Comparison of ENCODE assay signal across 8 cellular contexts in genomic region chr6:32868257-32868788, GRCh38. TPM values are rescaled to one million over a fixed set of nuclear protein-coding genes. Genes with fewer than 3 reads are reported as not detected.
DNase-seq lines count a peak whose midpoint lies in the region; ATAC-seq and TF ChIP-seq lines count a peak whose summit lies in the region.

No MANE protein-coding gene starts in this region.

- WGBS in ovary, 3 donors: 15 to 17% (median 16%) methylated on average over 5 of the region's 5 CpGs
- 15 to 17% methylated on average over 5 of the region's 5 CpGs for whole genome bisulfite sequencing in transverse colon (ENCODE audit: low coverage in 1 of 2), 2 donors

- H3K4me3 ChIP-seq in RWPE2 (ENCODE audit: severe bottlenecking): no peak overlapping the region
- no peak overlapping the region for H3K4me3 ChIP-seq in ovary
- H3K4me3 ChIP-seq in transverse colon: no peak overlapping the region

- H3K27me3 ChIP-seq in RWPE2 (ENCODE audit: insufficient read depth, poor library complexity, severe bottlenecking) (peaks cover 3% of the 10 kb centered on the region), foreskin keratinocyte (peaks cover 19% of the 10 kb centered on the region), ovary (no peaks in the 10 kb centered on the region), transverse colon (peaks cover 12% of the 10 kb centered on the region)

- TF ChIP-seq CTCF in RWPE2 (IDR thresholded peaks at IDR 0.05; ENCODE audit: poor library complexity, severe bottlenecking) (peak; percentile 93), foreskin keratinocyte (conservative IDR thresholded peaks at IDR 0.05) (peak; percentile 95), ovary (IDR thresholded peaks at IDR 0.05) (peak; percentile 83 to 94 (median 91)), transverse colon (IDR thresholded peaks at IDR 0.05) (peak; percentile 92 to 98 (median 96))

- H3K27ac ChIP-seq in RWPE2 (ENCODE audit: poor library complexity, severe bottlenecking): no peak overlapping the region
- no peak overlapping the region for H3K27ac ChIP-seq in foreskin keratinocyte
- no peak overlapping the region for H3K27ac ChIP-seq in ovary
- no peak overlapping the region for H3K27ac ChIP-seq in transverse colon

- peaks cover 20% of the 10 kb centered on the region for H3K4me1 Mint-ChIP-seq in activated T-helper 17 cell treated with anti-CD3 and anti-CD28 coated beads, Interleukin-2, amount 50 U/mL, for 72 hours

- H3K36me3 ChIP-seq in RWPE2 (ENCODE audit: low read depth): no peaks in the 10 kb centered on the region
- H3K36me3 ChIP-seq in ovary: no peaks in the 10 kb centered on the region
- no peaks in the 10 kb centered on the region for H3K36me3 ChIP-seq in transverse colon

- in situ Hi-C loops in KBM-7 (cut with MboI; ENCODE audit: low pct_unique_long_range_greater_than_20kb, low sequenced_read_pairs) (no loop called here), transverse colon (cut with MboI; ENCODE audit: low pct_ligation_motif_present in 1 of 4, low pct_unique_long_range_greater_than_20kb in 1 of 4, low sequenced_read_pairs in 3 of 4) (no loop called here)

- no peak for TF ChIP-seq EP300 in ovary (IDR thresholded peaks at IDR 0.05)
- no peak for TF ChIP-seq EP300 in transverse colon (IDR thresholded peaks at IDR 0.05; ENCODE audit: low read depth)

- H3K9me3 ChIP-seq in RWPE2 (ENCODE audit: severe bottlenecking): no peaks in the 10 kb centered on the region
- no peaks in the 10 kb centered on the region for H3K9me3 ChIP-seq in ovary
- no peaks in the 10 kb centered on the region for H3K9me3 ChIP-seq in transverse colon

- peak overlapping the region; percentile 11 for H3K27ac Mint-ChIP-seq in activated T-helper 17 cell treated with anti-CD3 and anti-CD28 coated beads, Interleukin-2, amount 50 U/mL, for 72 hours

- DNase-seq in DMS79 (lab: John Stamatoyannopoulos, UW) (peak; percentile 23), KBM-7 (peak; percentile 94), RWPE2 (ENCODE audit: low spot score) (no peak), foreskin keratinocyte (peak in 1 of 2 donors; percentile 40), ovary (peak; percentile 78 to 88 (median 86)), transverse colon (peak; percentile 86)

- peak; percentile 68 for ATAC-seq in RWPE2 (ENCODE audit: low read depth)
- ATAC-seq in activated T-helper 17 cell treated with anti-CD3 and anti-CD28 coated beads, Interleukin-2, amount 50 U/mL, for 72 hours (replicated peaks): peak; percentile 85
- no peak for ATAC-seq in foreskin keratinocyte
- ATAC-seq in HG03460 (IDR thresholded peaks at IDR 0.05; ENCODE audit: unreplicated experiment): no peak

- peaks cover 4% of the 10 kb centered on the region for H3K27me3 Mint-ChIP-seq in activated T-helper 17 cell treated with anti-CD3 and anti-CD28 coated beads, Interleukin-2, amount 50 U/mL, for 72 hours

- H3K4me3 Mint-ChIP-seq in activated T-helper 17 cell treated with anti-CD3 and anti-CD28 coated beads, Interleukin-2, amount 50 U/mL, for 72 hours: peak overlapping the region; percentile 25

- peaks cover under 1% of the 10 kb centered on the region for H3K36me3 Mint-ChIP-seq in activated T-helper 17 cell treated with anti-CD3 and anti-CD28 coated beads, Interleukin-2, amount 50 U/mL, for 72 hours (ENCODE audit: low read depth)

- H3K9me3 Mint-ChIP-seq in activated T-helper 17 cell treated with anti-CD3 and anti-CD28 coated beads, Interleukin-2, amount 50 U/mL, for 72 hours: no peaks in the 10 kb centered on the region

- intact Hi-C loops in ovary (cut with DNase I): no loop called here
- intact Hi-C loops in transverse colon (cut with DNase I; ENCODE audit: low total_unique reads): loop anchor here (5.0 kb wide), 1 partner anchor 36 kb away; no protein-coding TSS in a partner anchor

- H3K4me1 ChIP-seq in RWPE2 (ENCODE audit: insufficient read depth, poor library complexity, severe bottlenecking): no peaks in the 10 kb centered on the region
- H3K4me1 ChIP-seq in foreskin keratinocyte: no peaks in the 10 kb centered on the region
- H3K4me1 ChIP-seq in ovary (ENCODE audit: insufficient read depth): no peaks in the 10 kb centered on the region
- H3K4me1 ChIP-seq in transverse colon: peaks cover 0 to 11% (median 1%) of the 10 kb centered on the region in 4 donors

- TF ChIP-seq POLR2A in ovary (IDR thresholded peaks at IDR 0.05) (no peak), transverse colon (IDR thresholded peaks at IDR 0.05) (no peak)

RNA-seq across cellular contexts. Expression of gene PSMB9, which starts 14.3 kb away (rescaled TPM):
- 100 to 1,000 TPM; 203 to 215 TPM for total RNA-seq in activated T-helper 17 cell treated with anti-CD3 and anti-CD28 coated beads, Interleukin-2, amount 50 U/mL, for 72 hours
- total RNA-seq in foreskin keratinocyte (33.9 and 44.1 TPM in 2 replicates), ovary (10 to 100 TPM in 6 of 7 donors, 1 to 10 TPM in 1; 9.5 to 28.3 (median 20.4) TPM), transverse colon (10 to 100 TPM; 14.6 to 44.1 (median 32.9) TPM)
- polyA plus RNA-seq in foreskin keratinocyte (71.1 and 76.9 TPM in 2 replicates), ovary (10 to 100 TPM; 23.6 to 30.7 TPM)

RNA-seq across cellular contexts. Expression of gene TAP1, which starts 14.8 kb away (rescaled TPM):
- 100 to 1,000 TPM; 302 to 387 TPM for total RNA-seq in activated T-helper 17 cell treated with anti-CD3 and anti-CD28 coated beads, Interleukin-2, amount 50 U/mL, for 72 hours
- total RNA-seq in foreskin keratinocyte: 77.4 and 79.2 TPM in 2 replicates
- 68.0 and 75.5 TPM in 2 replicates for polyA plus RNA-seq in foreskin keratinocyte
- 10 to 100 TPM; 17.7 to 30.7 (median 23.3) TPM for total RNA-seq in ovary
- 10 to 100 TPM; 22.7 to 48.4 TPM for polyA plus RNA-seq in ovary
- 10 to 100 TPM; 63.2 to 87.9 (median 75.3) TPM for total RNA-seq in transverse colon

RNA-seq across cellular contexts. Expression of gene PSMB8, which starts 24.5 kb away (rescaled TPM):
- 100 to 1,000 TPM; 286 to 344 TPM for total RNA-seq in activated T-helper 17 cell treated with anti-CD3 and anti-CD28 coated beads, Interleukin-2, amount 50 U/mL, for 72 hours
- 88.1 and 89.7 TPM in 2 replicates for total RNA-seq in foreskin keratinocyte
- polyA plus RNA-seq in foreskin keratinocyte: 119 and 125 TPM in 2 replicates
- total RNA-seq in ovary: 10 to 100 TPM; 28.9 to 44.8 (median 36.0) TPM
- 100 to 1,000 TPM in 1 of 2 donors, 10 to 100 TPM in 1; 62.2 to 103 TPM for polyA plus RNA-seq in ovary
- total RNA-seq in transverse colon: 10 to 100 TPM in 3 of 4 donors, 1 to 10 TPM in 1; 9.4 to 95.2 (median 72.6) TPM

RNA-seq across cellular contexts. Expression of gene TAP2, which starts 29.8 kb away (rescaled TPM):
- 100 to 1,000 TPM in 1 of 2 donors, 10 to 100 TPM in 1; 94.0 to 169 TPM for total RNA-seq in activated T-helper 17 cell treated with anti-CD3 and anti-CD28 coated beads, Interleukin-2, amount 50 U/mL, for 72 hours
- total RNA-seq in foreskin keratinocyte (52.8 and 67.4 TPM in 2 replicates), ovary (10 to 100 TPM in 6 of 7 donors, 1 to 10 TPM in 1; 8.9 to 23.8 (median 18.6) TPM), transverse colon (10 to 100 TPM; 12.3 to 48.2 (median 27.1) TPM)
- polyA plus RNA-seq in foreskin keratinocyte (52.7 and 64.8 TPM in 2 replicates), ovary (10 to 100 TPM; 13.9 to 16.5 TPM)

RNA-seq across cellular contexts. Expression of gene HLA-DOB, which starts 51.5 kb away (rescaled TPM):
- 1 to 10 TPM; 2.8 to 4.2 TPM for total RNA-seq in activated T-helper 17 cell treated with anti-CD3 and anti-CD28 coated beads, Interleukin-2, amount 50 U/mL, for 72 hours
- 3.0 and 3.4 TPM in 2 replicates for total RNA-seq in foreskin keratinocyte
- polyA plus RNA-seq in foreskin keratinocyte: 3.0 and 3.5 TPM in 2 replicates
- total RNA-seq in ovary: 1 to 10 TPM in 2 of 7 donors, under 1 TPM in 4, not detected in 1; 0.28 to 4.6 (median 0.73) TPM
- polyA plus RNA-seq in ovary: 1 to 10 TPM in 1 of 2 donors, under 1 TPM in 1; 0.24 to 1.6 TPM
- total RNA-seq in transverse colon: 1 to 10 TPM in 1 of 4 donors, not detected in 3; 5.7 TPM

Comparison
In these comparisons a context has a peak if more than half of its experiments do, and no peak if none do; other contexts are left out.
1. ATAC-seq: peak in RWPE2 (single experiment) and activated T-helper 17 cell treated with anti-CD3 and anti-CD28 coated beads, Interleukin-2, amount 50 U/mL, for 72 hours (single experiment); none in foreskin keratinocyte (single experiment) and HG03460 (single experiment).
2. Peak in every context shown above with its lines, with median percentiles within 50 percentile points of each other: CTCF ChIP-seq.